Comparison of ENCODE assay signal across 9 cellular contexts in genomic region chr15:50876260-50876988, GRCh38. TPM values are rescaled to one million over a fixed set of nuclear protein-coding genes. Genes with fewer than 3 reads are reported as not detected.
A peak's percentile ranks its signal among the peaks of the same experiment; 100 is the strongest.
DNase-seq lines count a peak whose midpoint lies in the region; FAIRE-seq and TF ChIP-seq lines count a peak whose summit lies in the region.
"Had no signal": no experiment of that assay in that cellular context is flagged by ENCODE, and none has a peak within 500 bp of the region (broad histone marks: within the 10 kb centered on the region; RNA-seq: fewer than 3 reads in every experiment).

No MANE protein-coding gene starts in this region.

- intact Hi-C loops in A673 (cut with micrococcal nuclease; ENCODE audit: unreplicated experiment) = loop anchor here (2.0 to 10.0 kb wide), 3 partner anchors 112 to 522 kb away; partner anchors contain the start of genes GABPB1 and SPPL2A

- CTCF ChIA-PET in A673 (lab: Charles Lee) = interaction anchor here (0.5 to 0.7 kb wide), 2 partner anchors 44 to 190 kb away, joined by 5 read pairs; no protein-coding TSS in a partner anchor
- CTCF ChIA-PET in GM10248 (lab: Yijun Ruan, JAX) = interaction anchor here (0.8 to 5.3 kb wide), 23 partner anchors 8 to 1720 kb away, joined by 3 to 57 read pairs (median 4); partner anchors contain the start of genes AP4E1 and COPS2

- H3K4me3 ChIP-seq in A673 (ENCODE audit: low read depth, low read length, poor library complexity, severe bottlenecking) = peak overlapping the region; percentile 32
- H3K4me3 ChIP-seq in KMS-11 (IDR thresholded peaks at IDR 0.05; ENCODE audit: insufficient read depth, low read depth, low read length) = no peak overlapping the region
- H3K4me3 ChIP-seq in bronchial epithelial cell (ENCODE audit: low read depth, low read length) = peak overlapping the region; percentile 15
- peak overlapping the region; percentile 51 to 71 for H3K4me3 ChIP-seq in muscle layer of duodenum (ENCODE audit: low read depth in 1 of 2, low read length in 2 of 2)

- no peak for FAIRE-seq in bronchial epithelial cell (lab: Jason Lieb, UNC)

- H3K4me2 ChIP-seq in KMS-11 = peak overlapping the region; percentile 48; the same call in 1 of the 2 replicates

- H2AFZ ChIP-seq in KMS-11 (ENCODE audit: low read depth) = peak overlapping the region; percentile 58

- POLR2A ChIA-PET in A673 (lab: Charles Lee; ENCODE audit: low non-redundant PET) = no interaction called here
- POLR2A ChIA-PET in GM10248 (lab: Yijun Ruan, JAX) = no interaction called here

- BruUV-seq in A673 (replicated peaks; lab: Mats Ljungman, UMichigan) = TSS peak; percentile 47

- no peaks in the 10 kb centered on the region for H3K36me3 ChIP-seq in A673 (ENCODE audit: insufficient read depth, low read length, poor library complexity, severe bottlenecking)
- H3K36me3 ChIP-seq in KMS-11 (ENCODE audit: insufficient read depth) = no peaks in the 10 kb centered on the region
- no peaks in the 10 kb centered on the region for H3K36me3 ChIP-seq in bronchial epithelial cell (ENCODE audit: control insufficient read depth, insufficient read depth, low read length)
- no peaks in the 10 kb centered on the region for H3K36me3 ChIP-seq in muscle layer of duodenum (ENCODE audit: control insufficient read depth in 1 of 2, insufficient read depth in 2 of 2, low read length in 2 of 2)

- H3K4me1 ChIP-seq in A673 (ENCODE audit: insufficient read depth, low read length, poor library complexity, severe bottlenecking) = peaks cover 27% of the 10 kb centered on the region
- peaks cover 50% of the 10 kb centered on the region for H3K4me1 ChIP-seq in KMS-11 (ENCODE audit: low read depth, poor library complexity, severe bottlenecking)
- H3K4me1 ChIP-seq in muscle layer of duodenum (ENCODE audit: control insufficient read depth in 1 of 2, insufficient read depth in 2 of 2, low read length in 2 of 2) = peaks cover 0 to 5% of the 10 kb centered on the region in 2 donors

- H4K20me1 ChIP-seq in KMS-11 (ENCODE audit: insufficient read depth) = no peaks in the 10 kb centered on the region

- TF ChIP-seq CTCF in A673 (conservative IDR thresholded peaks at IDR 0.05; ENCODE audit: low read depth, low read length) (no peak), KMS-11 (conservative IDR thresholded peaks at IDR 0.05; ENCODE audit: low read depth, low read length) (no peak), bronchial epithelial cell (IDR thresholded peaks at IDR 0.05; ENCODE audit: insufficient read depth, low read length, severe bottlenecking) (no peak), GM10248 (IDR thresholded peaks at IDR 0.05; ENCODE audit: control extremely low read depth, extremely low read depth, low read depth, missing control alignments) (no peak)

- H3K9me3 ChIP-seq in A673 (ENCODE audit: low read depth, low read length, poor library complexity, severe bottlenecking) (no peaks in the 10 kb centered on the region), muscle layer of duodenum (ENCODE audit: control insufficient read depth in 1 of 2, low read length in 2 of 2) (no peaks in the 10 kb centered on the region)

- H3K79me2 ChIP-seq in KMS-11 (ENCODE audit: insufficient read depth, low read depth) = no peaks in the 10 kb centered on the region

- DNase-seq in A673 (ENCODE audit: low spot score) = no peak
- DNase-seq in bronchial epithelial cell (ENCODE audit: low read depth) = no peak
- DNase-seq in GM10248 (ENCODE audit: extremely low spot score) = no peak
- DNase-seq in midbrain (lab: John Stamatoyannopoulos, UW) = no peak
- DNase-seq in stimulated activated CD4-positive, alpha-beta T cell treated with anti-CD3 and anti-CD28 coated beads, Interleukin-2, amount 100 ng/mL, for 48 hours = no peak
- DNase-seq in stimulated activated CD8-positive, alpha-beta memory T cell treated with anti-CD3 and anti-CD28 coated beads, Interleukin-4, amount 100 ng/mL, for 48 hours = no peak

- H3K27ac ChIP-seq in A673 (ENCODE audit: low read depth, low read length, poor library complexity, severe bottlenecking) = peak overlapping the region; percentile 43
- H3K27ac ChIP-seq in KMS-11 = no peak overlapping the region
- H3K27ac ChIP-seq in muscle layer of duodenum (ENCODE audit: low read length) = peak overlapping the region; percentile 46
- H3K27ac ChIP-seq: epithelial cell of prostate had no signal

- peak overlapping the region; percentile 25; the same call in 1 of the 2 replicates for H3K9ac ChIP-seq in KMS-11

- H3K27me3 ChIP-seq in A673 (replicated peaks; ENCODE audit: insufficient read depth, low read depth, low read length, poor library complexity) (no peaks in the 10 kb centered on the region), KMS-11 (ENCODE audit: insufficient read depth, low read depth) (no peaks in the 10 kb centered on the region), bronchial epithelial cell (ENCODE audit: control insufficient read depth, insufficient read depth, low read length) (no peaks in the 10 kb centered on the region), muscle layer of duodenum (ENCODE audit: low read depth, low read length) (no peaks in the 10 kb centered on the region)

RNA-seq across cellular contexts. Expression of gene AP4E1, which starts 32.1 kb away (rescaled TPM):
- total RNA-seq in A673 (2021) (13.7 and 13.9 TPM in 2 replicates), bronchial epithelial cell (18.2 and 18.6 TPM in 2 replicates)
